1 cellular context compared by ENCODE assay signal in genomic region chr19:53897459-53897858, GRCh38.
TF ChIP-seq lines count a peak whose summit lies in the region.

No MANE protein-coding gene starts in this region.

TF ChIP-seq in GM23338, 12 proteins besides CTCF, POLR2A, EP300 and RAD21 (continued from another document):
- TF ChIP-seq REST (IDR thresholded peaks at IDR 0.05; ENCODE audit: unreplicated experiment) (no peak), JUNB (IDR thresholded peaks at IDR 0.05; ENCODE audit: unreplicated experiment) (no peak), ZNF331 (CRISPR knock-in tag; IDR thresholded peaks at IDR 0.05; ENCODE audit: low read depth) (no peak), STAT1 (IDR thresholded peaks at IDR 0.05; ENCODE audit: unreplicated experiment) (no peak), NANOG (IDR thresholded peaks at IDR 0.05; ENCODE audit: borderline replicate concordance) (no peak), CREB1 (CRISPR knock-in tag; IDR thresholded peaks at IDR 0.05; ENCODE audit: low read depth) (no peak)
